1 cellular context compared by ENCODE assay signal in the genomic region with DNA sequence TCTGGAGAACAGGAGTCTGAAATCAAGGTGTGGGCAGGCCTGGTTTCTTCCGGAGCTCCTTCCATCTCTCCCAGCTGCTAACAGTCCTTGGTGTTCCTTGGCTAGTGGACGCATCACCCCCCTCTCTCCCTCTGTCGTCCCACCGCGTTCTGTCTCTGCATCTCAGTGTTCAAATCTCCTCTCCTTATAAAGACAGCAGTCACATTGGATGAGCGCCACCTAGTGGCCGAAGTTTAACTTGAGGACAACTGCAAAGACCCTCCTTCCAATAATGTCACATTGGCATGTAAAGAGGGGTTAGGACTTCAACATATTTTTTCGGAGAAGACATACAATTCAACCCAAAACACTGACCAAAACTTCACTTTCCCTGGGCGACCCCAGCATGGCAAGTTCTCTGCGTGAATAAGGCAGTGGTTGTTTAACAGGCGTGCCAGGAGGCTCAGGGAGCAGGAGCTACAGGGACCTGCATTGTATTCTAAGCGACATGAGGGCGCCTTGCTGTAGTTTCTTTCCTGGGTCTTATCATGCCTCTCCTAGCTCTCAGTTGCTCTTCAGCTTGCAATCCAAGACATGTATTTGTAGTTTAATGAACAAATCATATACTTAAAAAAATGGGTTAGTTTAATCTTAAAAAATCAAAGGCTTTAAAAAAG.
TF ChIP-seq lines count a peak whose summit lies in the region.

No MANE protein-coding gene starts in this region.

TF ChIP-seq in HEK293, 187 proteins besides CTCF, POLR2A, EP300 and RAD21 (continued from another document):
- TF ChIP-seq, protein P1, sequence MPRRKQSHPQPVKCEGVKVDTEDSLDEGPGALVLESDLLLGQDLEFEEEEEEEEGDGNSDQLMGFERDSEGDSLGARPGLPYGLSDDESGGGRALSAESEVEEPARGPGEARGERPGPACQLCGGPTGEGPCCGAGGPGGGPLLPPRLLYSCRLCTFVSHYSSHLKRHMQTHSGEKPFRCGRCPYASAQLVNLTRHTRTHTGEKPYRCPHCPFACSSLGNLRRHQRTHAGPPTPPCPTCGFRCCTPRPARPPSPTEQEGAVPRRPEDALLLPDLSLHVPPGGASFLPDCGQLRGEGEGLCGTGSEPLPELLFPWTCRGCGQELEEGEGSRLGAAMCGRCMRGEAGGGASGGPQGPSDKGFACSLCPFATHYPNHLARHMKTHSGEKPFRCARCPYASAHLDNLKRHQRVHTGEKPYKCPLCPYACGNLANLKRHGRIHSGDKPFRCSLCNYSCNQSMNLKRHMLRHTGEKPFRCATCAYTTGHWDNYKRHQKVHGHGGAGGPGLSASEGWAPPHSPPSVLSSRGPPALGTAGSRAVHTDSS (tag by site-specific recombination; IDR thresholded peaks at IDR 0.05) = no peak
- TF ChIP-seq GFI1B (tag by site-specific recombination; IDR thresholded peaks at IDR 0.05) (no peak), ZNF266 (tag by site-specific recombination; IDR thresholded peaks at IDR 0.05; ENCODE audit: low read depth) (no peak), RBAK (tag by site-specific recombination; IDR thresholded peaks at IDR 0.05) (no peak), ZNF621 (tag by site-specific recombination; IDR thresholded peaks at IDR 0.05) (no peak), GLI4 (tag by site-specific recombination; IDR thresholded peaks at IDR 0.05) (no peak), ZNF302 (tag by site-specific recombination; IDR thresholded peaks at IDR 0.05; ENCODE audit: low read depth) (no peak), ZNF660 (tag by site-specific recombination; IDR thresholded peaks at IDR 0.05) (no peak), SETDB1 (IDR thresholded peaks at IDR 0.05; ENCODE audit: insufficient read length, low read length) (peak; percentile 39), ZNF132 (tag by site-specific recombination; IDR thresholded peaks at IDR 0.05; ENCODE audit: borderline replicate concordance) (no peak), ZBTB21 (tag by site-specific recombination; IDR thresholded peaks at IDR 0.05) (no peak), ZNF768 (tag by site-specific recombination; IDR thresholded peaks at IDR 0.05) (no peak), YY2 (tag by site-specific recombination; IDR thresholded peaks at IDR 0.05) (no peak), ZNF416 (tag by site-specific recombination; IDR thresholded peaks at IDR 0.05) (no peak), SP2 (tag by site-specific recombination; IDR thresholded peaks at IDR 0.05) (no peak), ZNF223 (tag by site-specific recombination; IDR thresholded peaks at IDR 0.05) (no peak), ZNF48 (tag by site-specific recombination; IDR thresholded peaks at IDR 0.05) (no peak), FEZF1 (tag by site-specific recombination; IDR thresholded peaks at IDR 0.05) (no peak), ZNF155 (tag by site-specific recombination; IDR thresholded peaks at IDR 0.05) (no peak), ZNF184 (tag by site-specific recombination; IDR thresholded peaks at IDR 0.05) (no peak), ZNF211 (tag by site-specific recombination; IDR thresholded peaks at IDR 0.05; ENCODE audit: low read depth) (no peak), ZNF335 (tag by site-specific recombination; conservative IDR thresholded peaks at IDR 0.05) (peak; percentile 80), EGR2 (tag by site-specific recombination; IDR thresholded peaks at IDR 0.05; ENCODE audit: low read depth) (no peak), GLIS2 (tag by site-specific recombination; IDR thresholded peaks at IDR 0.05) (0 out of 2 replicates have a peak, but pooled peaks have one; percentile 11), OSR2 (tag by site-specific recombination; IDR thresholded peaks at IDR 0.05) (no peak), ZIC2 (tag by site-specific recombination; IDR thresholded peaks at IDR 0.05) (no peak), ZNF174 (tag by site-specific recombination; IDR thresholded peaks at IDR 0.05) (no peak), ZNF10 (tag by site-specific recombination; IDR thresholded peaks at IDR 0.05) (no peak), ZNF2 (tag by site-specific recombination; IDR thresholded peaks at IDR 0.05) (peak; percentile 80), ZNF473 (tag by site-specific recombination; IDR thresholded peaks at IDR 0.05) (no peak), ZNF571 (tag by site-specific recombination; IDR thresholded peaks at IDR 0.05) (no peak), ZNF623 (tag by site-specific recombination; IDR thresholded peaks at IDR 0.05) (no peak), ZNF292 (tag by site-specific recombination; IDR thresholded peaks at IDR 0.05; ENCODE audit: borderline replicate concordance, low read depth) (no peak), ZBTB7A (tag by site-specific recombination; IDR thresholded peaks at IDR 0.05; ENCODE audit: low read depth) (no peak)
- TF ChIP-seq, protein P2, sequence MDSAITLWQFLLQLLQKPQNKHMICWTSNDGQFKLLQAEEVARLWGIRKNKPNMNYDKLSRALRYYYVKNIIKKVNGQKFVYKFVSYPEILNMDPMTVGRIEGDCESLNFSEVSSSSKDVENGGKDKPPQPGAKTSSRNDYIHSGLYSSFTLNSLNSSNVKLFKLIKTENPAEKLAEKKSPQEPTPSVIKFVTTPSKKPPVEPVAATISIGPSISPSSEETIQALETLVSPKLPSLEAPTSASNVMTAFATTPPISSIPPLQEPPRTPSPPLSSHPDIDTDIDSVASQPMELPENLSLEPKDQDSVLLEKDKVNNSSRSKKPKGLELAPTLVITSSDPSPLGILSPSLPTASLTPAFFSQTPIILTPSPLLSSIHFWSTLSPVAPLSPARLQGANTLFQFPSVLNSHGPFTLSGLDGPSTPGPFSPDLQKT (IDR thresholded peaks at IDR 0.05; ENCODE audit: borderline replicate concordance, low read depth, low read length) = no peak
- TF ChIP-seq, protein P3, sequence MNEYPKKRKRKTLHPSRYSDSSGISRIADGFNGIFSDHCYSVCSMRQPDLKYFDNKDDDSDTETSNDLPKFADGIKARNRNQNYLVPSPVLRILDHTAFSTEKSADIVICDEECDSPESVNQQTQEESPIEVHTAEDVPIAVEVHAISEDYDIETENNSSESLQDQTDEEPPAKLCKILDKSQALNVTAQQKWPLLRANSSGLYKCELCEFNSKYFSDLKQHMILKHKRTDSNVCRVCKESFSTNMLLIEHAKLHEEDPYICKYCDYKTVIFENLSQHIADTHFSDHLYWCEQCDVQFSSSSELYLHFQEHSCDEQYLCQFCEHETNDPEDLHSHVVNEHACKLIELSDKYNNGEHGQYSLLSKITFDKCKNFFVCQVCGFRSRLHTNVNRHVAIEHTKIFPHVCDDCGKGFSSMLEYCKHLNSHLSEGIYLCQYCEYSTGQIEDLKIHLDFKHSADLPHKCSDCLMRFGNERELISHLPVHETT (tag by site-specific recombination; IDR thresholded peaks at IDR 0.05) = no peak
- TF ChIP-seq, protein P4, sequence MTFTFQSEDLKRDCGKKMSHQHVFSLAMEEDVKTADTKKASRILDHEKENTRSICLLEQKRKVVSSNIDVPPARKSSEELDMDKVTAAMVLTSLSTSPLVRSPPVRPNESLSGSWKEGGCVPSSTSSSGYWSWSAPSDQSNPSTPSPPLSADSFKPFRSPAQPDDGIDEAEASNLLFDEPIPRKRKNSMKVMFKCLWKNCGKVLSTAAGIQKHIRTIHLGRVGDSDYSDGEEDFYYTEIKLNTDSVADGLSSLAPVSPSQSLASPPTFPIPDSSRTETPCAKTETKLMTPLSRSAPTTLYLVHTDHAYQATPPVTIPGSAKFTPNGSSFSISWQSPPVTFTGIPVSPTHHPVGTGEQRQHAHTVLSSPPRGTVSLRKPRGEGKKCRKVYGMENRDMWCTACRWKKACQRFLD (tag by site-specific recombination; IDR thresholded peaks at IDR 0.05) = no peak
- TF ChIP-seq, protein P5, sequence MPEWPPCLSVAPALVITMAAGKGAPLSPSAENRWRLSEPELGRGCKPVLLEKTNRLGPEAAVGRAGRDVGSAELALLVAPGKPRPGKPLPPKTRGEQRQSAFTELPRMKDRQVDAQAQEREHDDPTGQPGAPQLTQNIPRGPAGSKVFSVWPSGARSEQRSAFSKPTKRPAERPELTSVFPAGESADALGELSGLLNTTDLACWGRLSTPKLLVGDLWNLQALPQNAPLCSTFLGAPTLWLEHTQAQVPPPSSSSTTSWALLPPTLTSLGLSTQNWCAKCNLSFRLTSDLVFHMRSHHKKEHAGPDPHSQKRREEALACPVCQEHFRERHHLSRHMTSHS (tag by site-specific recombination; IDR thresholded peaks at IDR 0.05) = no peak
- TF ChIP-seq, protein P6, sequence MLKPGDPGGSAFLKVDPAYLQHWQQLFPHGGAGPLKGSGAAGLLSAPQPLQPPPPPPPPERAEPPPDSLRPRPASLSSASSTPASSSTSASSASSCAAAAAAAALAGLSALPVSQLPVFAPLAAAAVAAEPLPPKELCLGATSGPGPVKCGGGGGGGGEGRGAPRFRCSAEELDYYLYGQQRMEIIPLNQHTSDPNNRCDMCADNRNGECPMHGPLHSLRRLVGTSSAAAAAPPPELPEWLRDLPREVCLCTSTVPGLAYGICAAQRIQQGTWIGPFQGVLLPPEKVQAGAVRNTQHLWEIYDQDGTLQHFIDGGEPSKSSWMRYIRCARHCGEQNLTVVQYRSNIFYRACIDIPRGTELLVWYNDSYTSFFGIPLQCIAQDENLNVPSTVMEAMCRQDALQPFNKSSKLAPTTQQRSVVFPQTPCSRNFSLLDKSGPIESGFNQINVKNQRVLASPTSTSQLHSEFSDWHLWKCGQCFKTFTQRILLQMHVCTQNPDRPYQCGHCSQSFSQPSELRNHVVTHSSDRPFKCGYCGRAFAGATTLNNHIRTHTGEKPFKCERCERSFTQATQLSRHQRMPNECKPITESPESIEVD (tag by site-specific recombination; IDR thresholded peaks at IDR 0.05) = no peak
- TF ChIP-seq, protein P7, sequence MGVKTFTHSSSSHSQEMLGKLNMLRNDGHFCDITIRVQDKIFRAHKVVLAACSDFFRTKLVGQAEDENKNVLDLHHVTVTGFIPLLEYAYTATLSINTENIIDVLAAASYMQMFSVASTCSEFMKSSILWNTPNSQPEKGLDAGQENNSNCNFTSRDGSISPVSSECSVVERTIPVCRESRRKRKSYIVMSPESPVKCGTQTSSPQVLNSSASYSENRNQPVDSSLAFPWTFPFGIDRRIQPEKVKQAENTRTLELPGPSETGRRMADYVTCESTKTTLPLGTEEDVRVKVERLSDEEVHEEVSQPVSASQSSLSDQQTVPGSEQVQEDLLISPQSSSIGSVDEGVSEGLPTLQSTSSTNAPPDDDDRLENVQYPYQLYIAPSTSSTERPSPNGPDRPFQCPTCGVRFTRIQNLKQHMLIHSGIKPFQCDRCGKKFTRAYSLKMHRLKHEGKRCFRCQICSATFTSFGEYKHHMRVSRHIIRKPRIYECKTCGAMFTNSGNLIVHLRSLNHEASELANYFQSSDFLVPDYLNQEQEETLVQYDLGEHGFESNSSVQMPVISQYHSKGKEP (tag by site-specific recombination; IDR thresholded peaks at IDR 0.05) = no peak
- TF ChIP-seq, protein P8, sequence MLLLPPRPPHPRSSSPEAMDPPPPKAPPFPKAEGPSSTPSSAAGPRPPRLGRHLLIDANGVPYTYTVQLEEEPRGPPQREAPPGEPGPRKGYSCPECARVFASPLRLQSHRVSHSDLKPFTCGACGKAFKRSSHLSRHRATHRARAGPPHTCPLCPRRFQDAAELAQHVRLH (tag by site-specific recombination; IDR thresholded peaks at IDR 0.05) = no peak
- TF ChIP-seq, protein P9, sequence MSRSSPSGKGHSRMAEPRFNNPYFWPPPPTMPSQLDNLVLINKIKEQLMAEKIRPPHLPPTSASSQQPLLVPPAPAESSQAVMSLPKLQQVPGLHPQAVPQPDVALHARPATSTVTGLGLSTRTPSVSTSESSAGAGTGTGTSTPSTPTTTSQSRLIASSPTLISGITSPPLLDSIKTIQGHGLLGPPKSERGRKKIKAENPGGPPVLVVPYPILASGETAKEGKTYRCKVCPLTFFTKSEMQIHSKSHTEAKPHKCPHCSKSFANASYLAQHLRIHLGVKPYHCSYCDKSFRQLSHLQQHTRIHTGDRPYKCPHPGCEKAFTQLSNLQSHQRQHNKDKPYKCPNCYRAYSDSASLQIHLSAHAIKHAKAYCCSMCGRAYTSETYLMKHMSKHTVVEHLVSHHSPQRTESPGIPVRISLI (tag by site-specific recombination; IDR thresholded peaks at IDR 0.05) = no peak
- TF ChIP-seq, protein P10, sequence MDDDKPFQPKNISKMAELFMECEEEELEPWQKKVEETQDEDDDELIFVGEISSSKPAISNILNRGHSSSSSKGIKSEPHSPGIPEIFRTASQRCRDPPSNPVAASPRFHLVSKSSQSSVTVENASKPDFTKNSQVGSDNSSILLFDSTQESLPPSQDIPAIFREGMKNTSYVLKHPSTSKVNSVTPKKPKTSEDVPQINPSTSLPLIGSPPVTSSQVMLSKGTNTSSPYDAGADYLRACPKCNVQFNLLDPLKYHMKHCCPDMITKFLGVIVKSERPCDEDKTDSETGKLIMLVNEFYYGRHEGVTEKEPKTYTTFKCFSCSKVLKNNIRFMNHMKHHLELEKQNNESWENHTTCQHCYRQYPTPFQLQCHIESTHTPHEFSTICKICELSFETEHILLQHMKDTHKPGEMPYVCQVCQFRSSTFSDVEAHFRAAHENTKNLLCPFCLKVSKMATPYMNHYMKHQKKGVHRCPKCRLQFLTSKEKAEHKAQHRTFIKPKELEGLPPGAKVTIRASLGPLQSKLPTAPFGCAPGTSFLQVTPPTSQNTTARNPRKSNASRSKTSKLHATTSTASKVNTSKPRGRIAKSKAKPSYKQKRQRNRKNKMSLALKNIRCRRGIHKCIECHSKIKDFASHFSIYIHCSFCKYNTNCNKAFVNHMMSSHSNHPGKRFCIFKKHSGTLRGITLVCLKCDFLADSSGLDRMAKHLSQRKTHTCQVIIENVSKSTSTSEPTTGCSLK (tag by site-specific recombination; IDR thresholded peaks at IDR 0.05) = no peak
- TF ChIP-seq, protein P11, sequence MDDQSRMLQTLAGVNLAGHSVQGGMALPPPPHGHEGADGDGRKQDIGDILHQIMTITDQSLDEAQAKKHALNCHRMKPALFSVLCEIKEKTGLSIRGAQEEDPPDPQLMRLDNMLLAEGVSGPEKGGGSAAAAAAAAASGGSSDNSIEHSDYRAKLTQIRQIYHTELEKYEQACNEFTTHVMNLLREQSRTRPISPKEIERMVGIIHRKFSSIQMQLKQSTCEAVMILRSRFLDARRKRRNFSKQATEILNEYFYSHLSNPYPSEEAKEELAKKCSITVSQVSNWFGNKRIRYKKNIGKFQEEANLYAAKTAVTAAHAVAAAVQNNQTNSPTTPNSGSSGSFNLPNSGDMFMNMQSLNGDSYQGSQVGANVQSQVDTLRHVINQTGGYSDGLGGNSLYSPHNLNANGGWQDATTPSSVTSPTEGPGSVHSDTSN (CRISPR knock-in tag; IDR thresholded peaks at IDR 0.05) = no peak
- TF ChIP-seq, protein P12, sequence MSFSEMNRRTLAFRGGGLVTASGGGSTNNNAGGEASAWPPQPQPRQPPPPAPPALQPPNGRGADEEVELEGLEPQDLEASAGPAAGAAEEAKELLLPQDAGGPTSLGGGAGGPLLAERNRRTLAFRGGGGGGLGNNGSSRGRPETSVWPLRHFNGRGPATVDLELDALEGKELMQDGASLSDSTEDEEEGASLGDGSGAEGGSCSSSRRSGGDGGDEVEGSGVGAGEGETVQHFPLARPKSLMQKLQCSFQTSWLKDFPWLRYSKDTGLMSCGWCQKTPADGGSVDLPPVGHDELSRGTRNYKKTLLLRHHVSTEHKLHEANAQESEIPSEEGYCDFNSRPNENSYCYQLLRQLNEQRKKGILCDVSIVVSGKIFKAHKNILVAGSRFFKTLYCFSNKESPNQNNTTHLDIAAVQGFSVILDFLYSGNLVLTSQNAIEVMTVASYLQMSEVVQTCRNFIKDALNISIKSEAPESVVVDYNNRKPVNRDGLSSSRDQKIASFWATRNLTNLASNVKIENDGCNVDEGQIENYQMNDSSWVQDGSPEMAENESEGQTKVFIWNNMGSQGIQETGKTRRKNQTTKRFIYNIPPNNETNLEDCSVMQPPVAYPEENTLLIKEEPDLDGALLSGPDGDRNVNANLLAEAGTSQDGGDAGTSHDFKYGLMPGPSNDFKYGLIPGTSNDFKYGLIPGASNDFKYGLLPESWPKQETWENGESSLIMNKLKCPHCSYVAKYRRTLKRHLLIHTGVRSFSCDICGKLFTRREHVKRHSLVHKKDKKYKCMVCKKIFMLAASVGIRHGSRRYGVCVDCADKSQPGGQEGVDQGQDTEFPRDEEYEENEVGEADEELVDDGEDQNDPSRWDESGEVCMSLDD (tag by site-specific recombination; IDR thresholded peaks at IDR 0.05) = no peak
